In genomic region chr19:2328401-2329161, GRCh38 we compare ENCODE assay signal across 1 cellular context.
TF ChIP-seq lines count a peak whose summit lies in the region.

LSM7 (minus strand) TSS chr19:2328586; CDS start chr19:2328566, 20 bp downstream.
SPPL2B (plus strand) TSS chr19:2328684; CDS start chr19:2328710, 26 bp downstream.

TF ChIP-seq in K562, 482 proteins besides CTCF, POLR2A, EP300 and RAD21 (continued from another document and continues in another):
- TF ChIP-seq ZNF592 (IDR thresholded peaks at IDR 0.05) = peak; percentile 28; the same call in 1 of the 2 replicates
- TF ChIP-seq FOXM1 (IDR thresholded peaks at IDR 0.05; ENCODE audit: low read depth) = no peak
- TF ChIP-seq FOXM1 (CRISPR knock-in tag; IDR thresholded peaks at IDR 0.05; ENCODE audit: low read depth) = 0 out of 2 replicates have a peak, but pooled peaks have one; percentile 52
- TF ChIP-seq ZBED1 (IDR thresholded peaks at IDR 0.05) = peak; percentile 52; the same call in 1 of the 2 replicates
- TF ChIP-seq RBM34 (IDR thresholded peaks at IDR 0.05; ENCODE audit: borderline replicate concordance, insufficient read depth, low read length) = peak; percentile 86; the same call in 1 of the 2 replicates
- no peak for TF ChIP-seq MAFF (IDR thresholded peaks at IDR 0.05; ENCODE audit: low read length)
- no peak for TF ChIP-seq ETV1 (tag; conservative IDR thresholded peaks at IDR 0.05; ENCODE audit: low read depth)
- TF ChIP-seq MNT (conservative IDR thresholded peaks at IDR 0.05) = peak; percentile 80 to 92
- 0 out of 2 replicates have a peak, but pooled peaks have one; percentile 56 for TF ChIP-seq ILF3 (IDR thresholded peaks at IDR 0.05; ENCODE audit: borderline replicate concordance)
- TF ChIP-seq FOXJ2 (tag; IDR thresholded peaks at IDR 0.05) = peak; percentile 31; the same call in 1 of the 2 replicates
- peak; percentile 71; the same call in 1 of the 2 replicates for TF ChIP-seq RB1 (IDR thresholded peaks at IDR 0.05; ENCODE audit: low read depth)
- no peak for TF ChIP-seq ZNF583 (CRISPR knock-in tag; IDR thresholded peaks at IDR 0.05)
- TF ChIP-seq, protein P1, sequence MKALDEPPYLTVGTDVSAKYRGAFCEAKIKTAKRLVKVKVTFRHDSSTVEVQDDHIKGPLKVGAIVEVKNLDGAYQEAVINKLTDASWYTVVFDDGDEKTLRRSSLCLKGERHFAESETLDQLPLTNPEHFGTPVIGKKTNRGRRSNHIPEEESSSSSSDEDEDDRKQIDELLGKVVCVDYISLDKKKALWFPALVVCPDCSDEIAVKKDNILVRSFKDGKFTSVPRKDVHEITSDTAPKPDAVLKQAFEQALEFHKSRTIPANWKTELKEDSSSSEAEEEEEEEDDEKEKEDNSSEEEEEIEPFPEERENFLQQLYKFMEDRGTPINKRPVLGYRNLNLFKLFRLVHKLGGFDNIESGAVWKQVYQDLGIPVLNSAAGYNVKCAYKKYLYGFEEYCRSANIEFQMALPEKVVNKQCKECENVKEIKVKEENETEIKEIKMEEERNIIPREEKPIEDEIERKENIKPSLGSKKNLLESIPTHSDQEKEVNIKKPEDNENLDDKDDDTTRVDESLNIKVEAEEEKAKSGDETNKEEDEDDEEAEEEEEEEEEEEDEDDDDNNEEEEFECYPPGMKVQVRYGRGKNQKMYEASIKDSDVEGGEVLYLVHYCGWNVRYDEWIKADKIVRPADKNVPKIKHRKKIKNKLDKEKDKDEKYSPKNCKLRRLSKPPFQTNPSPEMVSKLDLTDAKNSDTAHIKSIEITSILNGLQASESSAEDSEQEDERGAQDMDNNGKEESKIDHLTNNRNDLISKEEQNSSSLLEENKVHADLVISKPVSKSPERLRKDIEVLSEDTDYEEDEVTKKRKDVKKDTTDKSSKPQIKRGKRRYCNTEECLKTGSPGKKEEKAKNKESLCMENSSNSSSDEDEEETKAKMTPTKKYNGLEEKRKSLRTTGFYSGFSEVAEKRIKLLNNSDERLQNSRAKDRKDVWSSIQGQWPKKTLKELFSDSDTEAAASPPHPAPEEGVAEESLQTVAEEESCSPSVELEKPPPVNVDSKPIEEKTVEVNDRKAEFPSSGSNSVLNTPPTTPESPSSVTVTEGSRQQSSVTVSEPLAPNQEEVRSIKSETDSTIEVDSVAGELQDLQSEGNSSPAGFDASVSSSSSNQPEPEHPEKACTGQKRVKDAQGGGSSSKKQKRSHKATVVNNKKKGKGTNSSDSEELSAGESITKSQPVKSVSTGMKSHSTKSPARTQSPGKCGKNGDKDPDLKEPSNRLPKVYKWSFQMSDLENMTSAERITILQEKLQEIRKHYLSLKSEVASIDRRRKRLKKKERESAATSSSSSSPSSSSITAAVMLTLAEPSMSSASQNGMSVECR (CRISPR knock-in tag; IDR thresholded peaks at IDR 0.05) = peak; percentile 96
- peak; percentile 58 to 81; a peak in 3 of 4 replicates for TF ChIP-seq SIN3A (IDR thresholded peaks at IDR 0.05; ENCODE audit: borderline replicate concordance in 2 of 2, control insufficient read depth in 1 of 2, low read depth in 2 of 2, low read length in 2 of 2)
- TF ChIP-seq, protein P2, sequence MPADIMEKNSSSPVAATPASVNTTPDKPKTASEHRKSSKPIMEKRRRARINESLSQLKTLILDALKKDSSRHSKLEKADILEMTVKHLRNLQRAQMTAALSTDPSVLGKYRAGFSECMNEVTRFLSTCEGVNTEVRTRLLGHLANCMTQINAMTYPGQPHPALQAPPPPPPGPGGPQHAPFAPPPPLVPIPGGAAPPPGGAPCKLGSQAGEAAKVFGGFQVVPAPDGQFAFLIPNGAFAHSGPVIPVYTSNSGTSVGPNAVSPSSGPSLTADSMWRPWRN (IDR thresholded peaks at IDR 0.05; ENCODE audit: low read depth) = no peak
- peak in 1 of 2 experiments; percentile 64; a peak in 2 of 4 replicates for TF ChIP-seq NONO (IDR thresholded peaks at IDR 0.05; ENCODE audit: low read depth in 2 of 2, low read length in 1 of 2)
- peak; percentile 65; the same call in 1 of the 2 replicates for TF ChIP-seq MBD2 (IDR thresholded peaks at IDR 0.05; ENCODE audit: borderline replicate concordance, low read depth)
- peak; percentile 26 for TF ChIP-seq HNRNPLL (IDR thresholded peaks at IDR 0.05; ENCODE audit: low read depth, low read length, poor library complexity, severe bottlenecking)
- TF ChIP-seq NR2C1 (IDR thresholded peaks at IDR 0.05) = peak; percentile 97
- TF ChIP-seq NR2C1 (tag; IDR thresholded peaks at IDR 0.05) = peak; percentile 98
- peak; percentile 67; the same call in 1 of the 2 replicates for TF ChIP-seq GATAD2B (IDR thresholded peaks at IDR 0.05; ENCODE audit: borderline replicate concordance)
- TF ChIP-seq, protein P3, sequence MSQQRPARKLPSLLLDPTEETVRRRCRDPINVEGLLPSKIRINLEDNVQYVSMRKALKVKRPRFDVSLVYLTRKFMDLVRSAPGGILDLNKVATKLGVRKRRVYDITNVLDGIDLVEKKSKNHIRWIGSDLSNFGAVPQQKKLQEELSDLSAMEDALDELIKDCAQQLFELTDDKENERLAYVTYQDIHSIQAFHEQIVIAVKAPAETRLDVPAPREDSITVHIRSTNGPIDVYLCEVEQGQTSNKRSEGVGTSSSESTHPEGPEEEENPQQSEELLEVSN (IDR thresholded peaks at IDR 0.05; ENCODE audit: borderline replicate concordance in 1 of 2, extremely low read depth in 1 of 2, insufficient read depth in 1 of 2, insufficient read length in 1 of 2, low read depth in 1 of 2, low read length in 1 of 2, poor library complexity in 1 of 2, severe bottlenecking in 1 of 2) = peak; percentile 34 to 51
- TF ChIP-seq, protein P4, sequence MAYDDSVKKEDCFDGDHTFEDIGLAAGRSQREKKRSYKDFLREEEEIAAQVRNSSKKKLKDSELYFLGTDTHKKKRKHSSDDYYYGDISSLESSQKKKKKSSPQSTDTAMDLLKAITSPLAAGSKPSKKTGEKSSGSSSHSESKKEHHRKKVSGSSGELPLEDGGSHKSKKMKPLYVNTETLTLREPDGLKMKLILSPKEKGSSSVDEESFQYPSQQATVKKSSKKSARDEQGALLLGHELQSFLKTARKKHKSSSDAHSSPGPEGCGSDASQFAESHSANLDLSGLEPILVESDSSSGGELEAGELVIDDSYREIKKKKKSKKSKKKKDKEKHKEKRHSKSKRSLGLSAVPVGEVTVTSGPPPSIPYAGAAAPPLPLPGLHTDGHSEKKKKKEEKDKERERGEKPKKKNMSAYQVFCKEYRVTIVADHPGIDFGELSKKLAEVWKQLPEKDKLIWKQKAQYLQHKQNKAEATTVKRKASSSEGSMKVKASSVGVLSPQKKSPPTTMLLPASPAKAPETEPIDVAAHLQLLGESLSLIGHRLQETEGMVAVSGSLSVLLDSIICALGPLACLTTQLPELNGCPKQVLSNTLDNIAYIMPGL (CRISPR knock-in tag; IDR thresholded peaks at IDR 0.05) = 0 out of 2 replicates have a peak, but pooled peaks have one; percentile 36
- peak; percentile 95 for TF ChIP-seq KLF13 (tag; IDR thresholded peaks at IDR 0.05; ENCODE audit: borderline replicate concordance, low read depth)
- TF ChIP-seq TBL1XR1 (IDR thresholded peaks at IDR 0.05; ENCODE audit: low read length in 2 of 2) = peak in 1 of 2 experiments; percentile 80; a peak in 1 of 4 replicates
- TF ChIP-seq MXI1 (IDR thresholded peaks at IDR 0.05; ENCODE audit: low read depth, low read length) = peak; percentile 59; the same call in 1 of the 2 replicates
- no peak for TF ChIP-seq RBM25 (IDR thresholded peaks at IDR 0.05; ENCODE audit: low read depth, low read length, severe bottlenecking)
- peak; percentile 74; the same call in 1 of the 2 replicates for TF ChIP-seq SREBF1 (IDR thresholded peaks at IDR 0.05; ENCODE audit: borderline replicate concordance, low read depth, low read length)
- peak; percentile 79 for TF ChIP-seq ZBTB7A (IDR thresholded peaks at IDR 0.05; ENCODE audit: borderline replicate concordance, control insufficient read depth, low read depth, low read length)
- peak; percentile 82; the same call in 1 of the 2 replicates for TF ChIP-seq POLR2AphosphoS2 (IDR thresholded peaks at IDR 0.05; ENCODE audit: low read length)
- peak; percentile 84 for TF ChIP-seq CXXC5 (CRISPR knock-in tag; IDR thresholded peaks at IDR 0.05)
- TF ChIP-seq FOXK2 (conservative IDR thresholded peaks at IDR 0.05 in 1 of 2, IDR thresholded peaks at IDR 0.05 in 1 of 2; ENCODE audit: low read depth in 2 of 2) = peak in 1 of 2 experiments; percentile 58; a peak in 3 of 4 replicates
- no peak for TF ChIP-seq RNF219 (CRISPR knock-in tag; IDR thresholded peaks at IDR 0.05)
- TF ChIP-seq, protein P5, sequence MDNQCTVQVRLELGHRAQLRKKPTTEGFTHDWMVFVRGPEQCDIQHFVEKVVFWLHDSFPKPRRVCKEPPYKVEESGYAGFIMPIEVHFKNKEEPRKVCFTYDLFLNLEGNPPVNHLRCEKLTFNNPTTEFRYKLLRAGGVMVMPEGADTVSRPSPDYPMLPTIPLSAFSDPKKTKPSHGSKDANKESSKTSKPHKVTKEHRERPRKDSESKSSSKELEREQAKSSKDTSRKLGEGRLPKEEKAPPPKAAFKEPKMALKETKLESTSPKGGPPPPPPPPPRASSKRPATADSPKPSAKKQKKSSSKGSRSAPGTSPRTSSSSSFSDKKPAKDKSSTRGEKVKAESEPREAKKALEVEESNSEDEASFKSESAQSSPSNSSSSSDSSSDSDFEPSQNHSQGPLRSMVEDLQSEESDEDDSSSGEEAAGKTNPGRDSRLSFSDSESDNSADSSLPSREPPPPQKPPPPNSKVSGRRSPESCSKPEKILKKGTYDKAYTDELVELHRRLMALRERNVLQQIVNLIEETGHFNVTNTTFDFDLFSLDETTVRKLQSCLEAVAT (IDR thresholded peaks at IDR 0.05) = peak in 1 of 2 experiments; percentile 4; a peak in 1 of 4 replicates
